20 cellular contexts compared by ENCODE assay signal in genomic region chr4:108590776-108591175, GRCh38.
"Had no signal": no experiment of that assay in that cellular context is flagged by ENCODE, and none has a peak within 500 bp of the region (broad histone marks: within the 10 kb centered on the region; RNA-seq: fewer than 3 reads in every experiment).

No MANE protein-coding gene starts in this region.

- H3K4me3 Mint-ChIP-seq: activated CD8-positive, alpha-beta T cell treated with anti-CD3 and anti-CD28 coated beads, Interleukin-2, amount 10 ng/mL, durations not matched to agents 7 days and 5 days; activated naive CD4-positive, alpha-beta T cell treated with anti-CD3 and anti-CD28 coated beads, Interleukin-2, amount 50 U/mL, for 24 hours; activated T-helper 1 cell treated with anti-CD3 and anti-CD28 coated beads, Interleukin-12 subunit alpha, Interleukin-12 subunit beta, Interleukin-2, Interleukin-4 antibody, amounts not matched to agents 30 ng/mL and 10 ng/mL and 1 ng/mL, durations not matched to agents 14 hours and 24 hours and 36 hours; naive thymus-derived CD4-positive, alpha-beta T cell had no signal

- H3K9me3 ChIP-seq: adrenal gland, ascending aorta, heart left ventricle, left lung had no signal

- H3K27me3 ChIP-seq: adrenal gland, ascending aorta, heart left ventricle, left lung had no signal

- ATAC-seq: activated CD8-positive, alpha-beta T cell treated with anti-CD3 and anti-CD28 coated beads, Interleukin-2, amount 10 ng/mL, durations not matched to agents 7 days and 5 days; heart left ventricle; left lung; naive thymus-derived CD4-positive, alpha-beta T cell; stimulated activated naive CD8-positive, alpha-beta T cell treated with anti-CD3 and anti-CD28 coated beads, Interleukin-15, Interleukin-2, amounts not matched to agents 100 U/mL and 50 U/mL, for 24 hours had no signal

- H3K27ac ChIP-seq: adrenal gland, ascending aorta, heart left ventricle, left lung, WERI-Rb-1 had no signal

- H3K27ac Mint-ChIP-seq: activated CD8-positive, alpha-beta T cell treated with anti-CD3 and anti-CD28 coated beads, Interleukin-2, amount 10 ng/mL, durations not matched to agents 7 days and 5 days; activated naive CD4-positive, alpha-beta T cell treated with anti-CD3 and anti-CD28 coated beads, Interleukin-2, amount 50 U/mL, for 24 hours; activated T-helper 1 cell treated with anti-CD3 and anti-CD28 coated beads, Interleukin-12 subunit alpha, Interleukin-12 subunit beta, Interleukin-2, Interleukin-4 antibody, amounts not matched to agents 30 ng/mL and 10 ng/mL and 1 ng/mL, durations not matched to agents 14 hours and 24 hours and 36 hours had no signal

- FAIRE-seq: kidney, TTC549 had no signal

- DNase-seq: activated CD4-positive, alpha-beta T cell treated with anti-CD3 and anti-CD28 coated beads, Interleukin-2, amount 50 U/mL, for 1 hour; activated CD4-positive, CD25-positive, alpha-beta regulatory T cell treated with anti-CD3 and anti-CD28 coated beads, Interleukin-2, amount 50 U/mL, for 72 hours; activated CD8-positive, alpha-beta T cell treated with anti-CD3 and anti-CD28 coated beads, Interleukin-2, amount 10 ng/mL, durations not matched to agents 7 days and 5 days; activated gamma-delta T cell; adrenal gland; cerebellar nuclear complex; cortex of kidney; heart left ventricle; kidney; left lung; naive thymus-derived CD4-positive, alpha-beta T cell; stimulated activated CD4-positive, alpha-beta T cell treated with anti-CD3 and anti-CD28 coated beads, Interleukin-12 subunit alpha, Interleukin-12 subunit beta, amount 100 ng/mL, for 4 hours; stimulated activated CD4-positive, alpha-beta T cell treated with anti-CD3 and anti-CD28 coated beads, Interleukin-4, amount 100 ng/mL, for 4 hours; stimulated activated naive CD8-positive, alpha-beta T cell treated with anti-CD3 and anti-CD28 coated beads, Interleukin-15, Interleukin-2, amounts not matched to agents 100 U/mL and 50 U/mL, for 24 hours; T-helper 1 cell; WERI-Rb-1 had no signal

- H3K36me3 ChIP-seq: adrenal gland, ascending aorta, WERI-Rb-1 had no signal

- H3K4me3 ChIP-seq: adrenal gland, ascending aorta, heart left ventricle, left lung had no signal

- H3K27me3 Mint-ChIP-seq: activated naive CD4-positive, alpha-beta T cell treated with anti-CD3 and anti-CD28 coated beads, Interleukin-2, amount 50 U/mL, for 24 hours; naive thymus-derived CD4-positive, alpha-beta T cell had no signal

- H3K4me1 ChIP-seq: adrenal gland, ascending aorta, left lung had no signal

- H3K9me3 Mint-ChIP-seq: activated naive CD4-positive, alpha-beta T cell treated with anti-CD3 and anti-CD28 coated beads, Interleukin-2, amount 50 U/mL, for 24 hours; activated T-helper 1 cell treated with anti-CD3 and anti-CD28 coated beads, Interleukin-12 subunit alpha, Interleukin-12 subunit beta, Interleukin-2, Interleukin-4 antibody, amounts not matched to agents 30 ng/mL and 10 ng/mL and 1 ng/mL, durations not matched to agents 14 hours and 24 hours and 36 hours had no signal
